Comparison of ENCODE assay signal across 13 cellular contexts in the genomic region with DNA sequence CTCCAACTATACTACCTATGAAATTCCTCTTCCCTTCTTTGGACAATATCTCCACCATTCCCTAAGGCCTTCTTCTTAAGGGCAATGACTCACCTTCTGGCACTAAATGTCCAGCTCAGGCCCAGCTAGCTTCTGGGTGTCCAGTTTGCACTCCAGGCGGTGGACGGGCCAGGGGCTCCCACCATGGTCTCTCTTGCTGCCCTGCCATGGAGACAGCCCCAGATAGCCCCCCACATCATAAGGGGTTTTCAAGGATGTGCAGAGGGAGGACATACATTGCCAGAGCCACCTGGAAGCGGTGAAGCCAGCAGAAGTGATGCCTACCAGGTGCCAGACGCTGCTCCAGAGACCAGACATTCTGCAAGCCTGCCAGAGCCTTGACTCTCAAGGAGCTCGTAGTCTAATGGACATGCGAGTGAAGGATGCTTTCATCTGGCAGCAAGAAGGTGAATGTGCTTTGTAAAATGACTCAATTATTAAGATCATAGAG. TPM values are rescaled to one million over a fixed set of nuclear protein-coding genes. Genes with fewer than 3 reads are reported as not detected.
A peak's percentile ranks its signal among the peaks of the same experiment; 100 is the strongest.
DNase-seq lines count a peak whose midpoint lies in the region; ATAC-seq and TF ChIP-seq lines count a peak whose summit lies in the region.
"Had no signal": no experiment of that assay in that cellular context is flagged by ENCODE, and none has a peak within 500 bp of the region (broad histone marks: within the 10 kb centered on the region; RNA-seq: fewer than 3 reads in every experiment).

No MANE protein-coding gene starts in this region.

- intact Hi-C loops in colonic mucosa (cut with DNase I) = no loop called here
- intact Hi-C loops in activated T-helper 1 cell treated with anti-CD3 and anti-CD28 coated beads, Interleukin-12 subunit alpha, Interleukin-12 subunit beta, Interleukin-2, Interleukin-4 antibody, amounts not matched to agents 30 ng/mL and 10 ng/mL and 1 ng/mL, durations not matched to agents 14 hours and 24 hours and 36 hours (cut with micrococcal nuclease) = no loop called here

- H3K4me3 Mint-ChIP-seq in nephron progenitor cell = no peak overlapping the region
- no peak overlapping the region for H3K4me3 Mint-ChIP-seq in activated T-helper 1 cell treated with anti-CD3 and anti-CD28 coated beads, Interleukin-12 subunit alpha, Interleukin-12 subunit beta, Interleukin-2, Interleukin-4 antibody, amounts not matched to agents 30 ng/mL and 10 ng/mL and 1 ng/mL, durations not matched to agents 14 hours and 24 hours and 36 hours
- H3K4me3 Mint-ChIP-seq: activated T-cell treated with anti-CD3 and anti-CD28 coated beads, Interleukin-2, amount 50 U/mL, for 24 hours; stimulated activated naive CD8-positive, alpha-beta T cell treated with anti-CD3 and anti-CD28 coated beads, Interleukin-15, Interleukin-2, amounts not matched to agents 100 ng/mL and 50 ng/mL, for 24 hours had no signal

- ATAC-seq in HG02981 (IDR thresholded peaks at IDR 0.05; ENCODE audit: unreplicated experiment) = no peak

- H3K36me3 Mint-ChIP-seq in nephron progenitor cell (ENCODE audit: low read depth) = no peaks in the 10 kb centered on the region
- no peaks in the 10 kb centered on the region for H3K36me3 Mint-ChIP-seq in activated T-helper 1 cell treated with anti-CD3 and anti-CD28 coated beads, Interleukin-12 subunit alpha, Interleukin-12 subunit beta, Interleukin-2, Interleukin-4 antibody, amounts not matched to agents 30 ng/mL and 10 ng/mL and 1 ng/mL, durations not matched to agents 14 hours and 24 hours and 36 hours (ENCODE audit: low read depth)

- no peaks in the 10 kb centered on the region for H3K4me1 ChIP-seq in colonic mucosa

- peaks cover 37% of the 10 kb centered on the region for H3K4me1 Mint-ChIP-seq in nephron progenitor cell
- H3K4me1 Mint-ChIP-seq in activated T-helper 1 cell treated with anti-CD3 and anti-CD28 coated beads, Interleukin-12 subunit alpha, Interleukin-12 subunit beta, Interleukin-2, Interleukin-4 antibody, amounts not matched to agents 30 ng/mL and 10 ng/mL and 1 ng/mL, durations not matched to agents 14 hours and 24 hours and 36 hours (ENCODE audit: low read depth) = no peaks in the 10 kb centered on the region

- H3K27me3 ChIP-seq in colonic mucosa = no peaks in the 10 kb centered on the region

- H3K27ac Mint-ChIP-seq in nephron progenitor cell = peak overlapping the region; percentile 43
- no peak overlapping the region for H3K27ac Mint-ChIP-seq in activated T-helper 1 cell treated with anti-CD3 and anti-CD28 coated beads, Interleukin-12 subunit alpha, Interleukin-12 subunit beta, Interleukin-2, Interleukin-4 antibody, amounts not matched to agents 30 ng/mL and 10 ng/mL and 1 ng/mL, durations not matched to agents 14 hours and 24 hours and 36 hours
- H3K27ac Mint-ChIP-seq: activated T-cell treated with anti-CD3 and anti-CD28 coated beads, Interleukin-2, amount 50 U/mL, for 24 hours; stimulated activated naive CD8-positive, alpha-beta T cell treated with anti-CD3 and anti-CD28 coated beads, Interleukin-15, Interleukin-2, amounts not matched to agents 100 ng/mL and 50 ng/mL, for 24 hours had no signal

- DNase-seq in HCEC 1CT = peak; percentile 24
- peak; percentile 24 for DNase-seq in dermis blood vessel endothelial cell
- no peak for DNase-seq in nephron progenitor cell
- no peak for DNase-seq in SKM-1 (lab: John Stamatoyannopoulos, UW; ENCODE audit: unreplicated experiment)
- no peak for DNase-seq in colonic mucosa
- DNase-seq in activated T-helper 1 cell treated with anti-CD3 and anti-CD28 coated beads, Interleukin-12 subunit alpha, Interleukin-12 subunit beta, Interleukin-2, Interleukin-4 antibody, amounts not matched to agents 30 ng/mL and 10 ng/mL and 1 ng/mL, durations not matched to agents 14 hours and 24 hours and 36 hours (ENCODE audit: low spot score) = no peak
- DNase-seq: activated T-cell treated with anti-CD3 and anti-CD28 coated beads, Interleukin-2, amount 50 U/mL, for 24 hours; C1 segment of cervical spinal cord; central memory CD4-positive, alpha-beta T cell; NCI-H1092 treated with DMSO at 0.1 percent for 48 hours had no signal

- TF ChIP-seq CTCF in 22Rv1 (IDR thresholded peaks at IDR 0.05) (no peak), nephron progenitor cell (IDR thresholded peaks at IDR 0.05) (no peak), colonic mucosa (IDR thresholded peaks at IDR 0.05) (no peak)

- H3K27ac ChIP-seq in 22Rv1 (peak overlapping the region; percentile 59), colonic mucosa (no peak overlapping the region)

- no peaks in the 10 kb centered on the region for H3K36me3 ChIP-seq in colonic mucosa

- H3K4me3 ChIP-seq in colonic mucosa = no peak overlapping the region

- no peaks in the 10 kb centered on the region for H3K9me3 ChIP-seq in colonic mucosa

- no peak overlapping the region for H3K9ac ChIP-seq in colonic mucosa (ENCODE audit: low read depth in 2 of 2, low read length in 2 of 2)

- H3K27me3 Mint-ChIP-seq in nephron progenitor cell (ENCODE audit: low read depth, poor library complexity) = peaks cover 10% of the 10 kb centered on the region
- H3K27me3 Mint-ChIP-seq in activated T-helper 1 cell treated with anti-CD3 and anti-CD28 coated beads, Interleukin-12 subunit alpha, Interleukin-12 subunit beta, Interleukin-2, Interleukin-4 antibody, amounts not matched to agents 30 ng/mL and 10 ng/mL and 1 ng/mL, durations not matched to agents 14 hours and 24 hours and 36 hours (ENCODE audit: insufficient read depth) = peaks cover 2% of the 10 kb centered on the region

- no peaks in the 10 kb centered on the region for H3K9me3 Mint-ChIP-seq in nephron progenitor cell
- H3K9me3 Mint-ChIP-seq in activated T-helper 1 cell treated with anti-CD3 and anti-CD28 coated beads, Interleukin-12 subunit alpha, Interleukin-12 subunit beta, Interleukin-2, Interleukin-4 antibody, amounts not matched to agents 30 ng/mL and 10 ng/mL and 1 ng/mL, durations not matched to agents 14 hours and 24 hours and 36 hours = no peaks in the 10 kb centered on the region
- H3K9me3 Mint-ChIP-seq: activated T-cell treated with anti-CD3 and anti-CD28 coated beads, Interleukin-2, amount 50 U/mL, for 24 hours; stimulated activated naive CD8-positive, alpha-beta T cell treated with anti-CD3 and anti-CD28 coated beads, Interleukin-15, Interleukin-2, amounts not matched to agents 100 ng/mL and 50 ng/mL, for 24 hours had no signal

RNA-seq across cellular contexts. Expression of a gene that starts 43.7 kb away (rescaled TPM):
- total RNA-seq in dermis blood vessel endothelial cell (20.8 and 22.7 TPM in 2 replicates), colonic mucosa (10 to 100 TPM; 19.1 to 24.6 TPM)
- 14.1 and 14.6 TPM in 2 replicates for total RNA-seq in activated T-helper 1 cell treated with anti-CD3 and anti-CD28 coated beads, Interleukin-12 subunit alpha, Interleukin-12 subunit beta, Interleukin-2, Interleukin-4 antibody, amounts not matched to agents 30 ng/mL and 10 ng/mL and 1 ng/mL, durations not matched to agents 14 hours and 24 hours and 36 hours

Comparison
In these comparisons a context has a peak if more than half of its experiments do, and no peak if none do; other contexts are left out.
1. DNase-seq: peak in HCEC 1CT (single experiment) and dermis blood vessel endothelial cell (single experiment); none in nephron progenitor cell (single experiment), SKM-1 (single experiment), colonic mucosa (single experiment) and activated T-helper 1 cell treated with anti-CD3 and anti-CD28 coated beads, Interleukin-12 subunit alpha, Interleukin-12 subunit beta, Interleukin-2, Interleukin-4 antibody, amounts not matched to agents 30 ng/mL and 10 ng/mL and 1 ng/mL, durations not matched to agents 14 hours and 24 hours and 36 hours (single experiment).